ENCODE assay signal across 22 cellular contexts in the genomic region with DNA sequence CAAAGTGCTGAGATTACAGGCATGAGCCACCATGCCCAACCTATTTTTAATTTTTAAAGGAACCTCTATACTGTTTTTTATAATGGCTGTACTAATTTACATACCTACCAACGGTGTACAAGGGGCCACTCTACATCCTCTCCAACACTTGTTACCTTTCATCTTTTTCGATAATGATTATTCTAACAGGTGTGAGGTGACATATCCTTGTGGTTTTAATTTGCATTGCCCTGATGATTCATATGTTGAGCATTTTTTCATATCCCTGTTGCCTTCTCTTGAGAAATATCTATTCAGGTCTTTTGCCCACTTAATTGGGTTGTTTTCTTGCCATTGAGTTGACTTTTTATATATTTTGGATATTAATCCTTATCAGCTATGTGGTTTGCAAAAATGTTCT.
DNase-seq lines count a peak whose midpoint lies in the region; ATAC-seq lines count a peak whose summit lies in the region.
"Had no signal": no experiment of that assay in that cellular context is flagged by ENCODE, and none has a peak within 500 bp of the region (broad histone marks: within the 10 kb centered on the region; RNA-seq: fewer than 3 reads in every experiment).

No MANE protein-coding gene starts in this region.

- DNase-seq in SW480 (ENCODE audit: low spot score) (peak; percentile 64), HuH-7.5 (ENCODE audit: low spot score) (no peak), epidermal melanocyte (ENCODE audit: insufficient read length, low spot score) (no peak), medulla oblongata (ENCODE audit: extremely low spot score) (no peak)
- DNase-seq: activated CD4-positive, alpha-beta T cell treated with anti-CD3 and anti-CD28 coated beads for 48 hours; activated CD8-positive, alpha-beta memory T cell treated with anti-CD3 and anti-CD28 coated beads for 24 hours; activated effector memory CD4-positive, alpha-beta T cell treated with Interleukin-2 at 50 U/mL for 16 hours; activated naive CD8-positive, alpha-beta T cell treated with anti-CD3 and anti-CD28 coated beads for 36 hours; activated T-cell treated with anti-CD3 and anti-CD28 coated beads for 4 hours; anterior cingulate cortex; COR-L47; DMS79; immature natural killer cell; mammary epithelial cell; NCI-H1105; NCI-H187; NCI-H510A; stimulated activated CD4-positive, alpha-beta T cell treated with anti-CD3 and anti-CD28 coated beads, Interleukin-15, amount 100 ng/mL, for 24 hours; stimulated activated CD4-positive, alpha-beta T cell treated with anti-CD3 and anti-CD28 coated beads, Interleukin-4, amount 100 ng/mL, for 4 hours had no signal

- ATAC-seq in GM19351 (IDR thresholded peaks at IDR 0.05; ENCODE audit: unreplicated experiment) (peak; percentile 69), HG03354 (IDR thresholded peaks at IDR 0.05; ENCODE audit: poor library complexity, severe bottlenecking, unreplicated experiment) (peak; percentile 87), GM21576 (IDR thresholded peaks at IDR 0.05; ENCODE audit: unreplicated experiment) (no peak)
